In the genomic region with DNA sequence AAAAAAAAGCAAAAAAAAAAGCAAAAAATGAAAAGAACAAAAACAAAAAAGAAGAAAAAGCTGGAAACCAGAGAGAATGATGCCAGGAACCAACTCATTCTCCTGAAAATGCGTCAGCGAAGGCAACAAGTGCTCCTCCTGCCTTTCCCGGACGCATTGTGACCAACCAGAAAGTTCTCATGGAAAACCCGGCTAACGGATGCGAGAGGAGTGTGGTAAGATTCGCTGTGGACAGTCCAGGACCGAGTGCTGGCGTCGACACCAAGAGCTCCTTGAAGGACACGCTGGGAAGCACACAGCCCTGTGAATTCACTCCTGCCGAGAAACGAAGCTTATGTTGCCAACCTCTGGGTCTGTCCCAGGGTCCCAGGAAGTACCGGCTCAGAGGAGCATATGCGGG, we compare ENCODE assay signal across 1 cellular context.
TF ChIP-seq lines count a peak whose summit lies in the region.

No MANE protein-coding gene starts in this region.

TF ChIP-seq in HEK293, 187 proteins besides CTCF, POLR2A, EP300 and RAD21 (continued from another document):
- no peak for TF ChIP-seq ZNF768 (tag by site-specific recombination; IDR thresholded peaks at IDR 0.05)
- TF ChIP-seq YY1 (tag by site-specific recombination; IDR thresholded peaks at IDR 0.05): no peak
- no peak for TF ChIP-seq ZNF112 (tag by site-specific recombination; IDR thresholded peaks at IDR 0.05)
- no peak for TF ChIP-seq BCL6B (tag by site-specific recombination; IDR thresholded peaks at IDR 0.05)
- TF ChIP-seq KLF1 (tag by site-specific recombination; IDR thresholded peaks at IDR 0.05): no peak
- TF ChIP-seq PBX3 (CRISPR knock-in tag; IDR thresholded peaks at IDR 0.05): no peak
- peak; percentile 68 for TF ChIP-seq SCRT2 (tag by site-specific recombination; IDR thresholded peaks at IDR 0.05)
